ENCODE assay signal across 29 cellular contexts in the genomic region with DNA sequence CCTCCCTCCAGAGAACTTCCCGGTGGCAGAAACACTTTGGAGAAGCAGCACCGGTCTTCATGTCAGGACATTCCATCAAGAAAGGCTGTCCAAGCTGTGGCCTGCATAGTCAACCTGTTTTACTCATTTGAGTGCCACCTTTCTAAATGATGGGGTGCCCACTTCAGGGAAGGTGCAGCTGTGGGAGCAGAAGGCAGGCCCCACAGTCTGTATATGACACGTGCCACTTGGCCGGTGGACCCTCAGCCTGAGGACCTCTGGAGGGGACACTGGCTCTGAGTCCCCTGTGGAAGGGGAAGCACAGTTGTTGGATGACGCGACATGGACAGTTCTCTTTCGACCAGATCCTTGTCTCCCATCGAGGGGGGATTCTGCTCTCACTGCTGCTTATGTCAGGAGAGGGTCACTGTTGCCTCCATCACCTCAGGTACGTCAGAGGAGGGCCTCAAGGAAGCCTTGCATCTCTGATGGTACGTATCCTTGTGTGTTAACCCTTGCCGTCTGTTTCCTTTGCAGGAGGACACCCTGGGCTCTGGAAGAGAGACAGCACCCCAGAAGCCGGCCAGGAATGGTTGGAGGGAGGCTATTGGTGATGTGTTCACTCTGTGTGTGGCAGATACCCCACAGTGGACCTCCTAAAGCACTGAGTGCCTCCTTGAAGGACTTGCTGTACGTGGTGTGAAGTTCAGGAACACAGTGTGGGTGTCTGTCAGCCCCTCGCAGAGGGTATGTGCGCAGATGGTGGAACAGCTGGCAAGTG.
DNase-seq lines count a peak whose midpoint lies in the region; ATAC-seq, FAIRE-seq and TF ChIP-seq lines count a peak whose summit lies in the region.
"Had no signal": no experiment of that assay in that cellular context is flagged by ENCODE, and none has a peak within 500 bp of the region (broad histone marks: within the 10 kb centered on the region; RNA-seq: fewer than 3 reads in every experiment).

No MANE protein-coding gene starts in this region.

- no peaks in the 10 kb centered on the region for H3K4me1 Mint-ChIP-seq in activated naive CD8-positive, alpha-beta T cell treated with anti-CD3 and anti-CD28 coated beads, Interleukin-2, amount 10 ng/mL, durations not matched to agents 7 days and 5 days
- no peaks in the 10 kb centered on the region for H3K4me1 Mint-ChIP-seq in activated naive CD8-positive, alpha-beta T cell treated with anti-CD3 and anti-CD28 coated beads, Interleukin-2, amount 50 U/mL, for 24 hours
- peaks cover 6% of the 10 kb centered on the region for H3K4me1 Mint-ChIP-seq in endodermal cell
- H3K4me1 Mint-ChIP-seq: stimulated activated naive CD8-positive, alpha-beta T cell treated with anti-CD3 and anti-CD28 coated beads, Interleukin-15, amount 100 ng/mL, for 72 hours had no signal

- FAIRE-seq in HTR-8/SVneo (lab: Jason Lieb, UNC): peak; percentile 28
- FAIRE-seq: GM12878, H1, TTC549 had no signal

- no TSS peak for BruUV-seq in PC-9 (replicated peaks; lab: Mats Ljungman, UMichigan)

- intact Hi-C loops in spleen (cut with DNase I; ENCODE audit: low total_unique reads) (no loop called here), PC-9 (cut with micrococcal nuclease; ENCODE audit: unreplicated experiment) (no loop called here)

- no peaks in the 10 kb centered on the region for H3K36me3 Mint-ChIP-seq in activated naive CD8-positive, alpha-beta T cell treated with anti-CD3 and anti-CD28 coated beads, Interleukin-2, amount 10 ng/mL, durations not matched to agents 7 days and 5 days
- H3K36me3 Mint-ChIP-seq in activated naive CD8-positive, alpha-beta T cell treated with anti-CD3 and anti-CD28 coated beads, Interleukin-2, amount 50 U/mL, for 24 hours (ENCODE audit: low read depth): no peaks in the 10 kb centered on the region
- no peaks in the 10 kb centered on the region for H3K36me3 Mint-ChIP-seq in endodermal cell (ENCODE audit: low read depth)

- H3F3A ChIP-seq in PC-9 (ENCODE audit: insufficient read depth, low read depth): no peaks in the 10 kb centered on the region

- no peaks in the 10 kb centered on the region for H3K9me3 ChIP-seq in endodermal cell (ENCODE audit: control insufficient read depth, low read length)
- H3K9me3 ChIP-seq in spleen: no peaks in the 10 kb centered on the region
- H3K9me3 ChIP-seq in PC-9 (ENCODE audit: insufficient read depth, low read depth): no peaks in the 10 kb centered on the region
- H3K9me3 ChIP-seq: gastrocnemius medialis, vagina had no signal

- H3K27ac Mint-ChIP-seq in activated naive CD8-positive, alpha-beta T cell treated with anti-CD3 and anti-CD28 coated beads, Interleukin-2, amount 10 ng/mL, durations not matched to agents 7 days and 5 days: no peak overlapping the region
- H3K27ac Mint-ChIP-seq in activated naive CD8-positive, alpha-beta T cell treated with anti-CD3 and anti-CD28 coated beads, Interleukin-2, amount 50 U/mL, for 24 hours: no peak overlapping the region
- H3K27ac Mint-ChIP-seq in endodermal cell: no peak overlapping the region
- H3K27ac Mint-ChIP-seq: activated naive CD4-positive, alpha-beta T cell treated with anti-CD3 and anti-CD28 coated beads for 36 hours; activated T-cell treated with anti-CD3 and anti-CD28 coated beads, Interleukin-2, amount 50 U/mL, for 72 hours; stimulated activated naive CD8-positive, alpha-beta T cell treated with anti-CD3 and anti-CD28 coated beads, Interleukin-15, amount 100 ng/mL, for 72 hours; T-helper 1 cell treated with Interleukin-12 subunit alpha and Interleukin-12 subunit beta and Interleukin-4 antibody, amounts not matched to agents 30 μg/mL and 1 μg/mL, for 36 hours had no signal

- no peaks in the 10 kb centered on the region for H3K27me3 Mint-ChIP-seq in activated naive CD8-positive, alpha-beta T cell treated with anti-CD3 and anti-CD28 coated beads, Interleukin-2, amount 10 ng/mL, durations not matched to agents 7 days and 5 days
- peaks cover 4% of the 10 kb centered on the region for H3K27me3 Mint-ChIP-seq in activated naive CD8-positive, alpha-beta T cell treated with anti-CD3 and anti-CD28 coated beads, Interleukin-2, amount 50 U/mL, for 24 hours
- H3K27me3 Mint-ChIP-seq in endodermal cell (ENCODE audit: insufficient read depth): no peaks in the 10 kb centered on the region
- H3K27me3 Mint-ChIP-seq: stimulated activated naive CD8-positive, alpha-beta T cell treated with anti-CD3 and anti-CD28 coated beads, Interleukin-15, amount 100 ng/mL, for 72 hours had no signal

- TF ChIP-seq CTCF in endodermal cell (conservative IDR thresholded peaks at IDR 0.05): no peak
- TF ChIP-seq CTCF in spleen (IDR thresholded peaks at IDR 0.05 in 8 of 11, conservative IDR thresholded peaks at IDR 0.05 in 3 of 11): no peak
- TF ChIP-seq CTCF in PC-9 (conservative IDR thresholded peaks at IDR 0.05): no peak

- H3K27me3 ChIP-seq in endodermal cell (ENCODE audit: control insufficient read depth, insufficient read depth, low read length, poor library complexity, severe bottlenecking): no peaks in the 10 kb centered on the region
- no peaks in the 10 kb centered on the region for H3K27me3 ChIP-seq in spleen (replicated peaks in 1 of 7)
- peaks cover 75% of the 10 kb centered on the region for H3K27me3 ChIP-seq in PC-9 (ENCODE audit: insufficient read depth, low read depth)
- H3K27me3 ChIP-seq: brain microvascular endothelial cell, gastrocnemius medialis, vagina had no signal

- no peaks in the 10 kb centered on the region for H3K9me3 Mint-ChIP-seq in activated naive CD8-positive, alpha-beta T cell treated with anti-CD3 and anti-CD28 coated beads, Interleukin-2, amount 10 ng/mL, durations not matched to agents 7 days and 5 days
- H3K9me3 Mint-ChIP-seq in activated naive CD8-positive, alpha-beta T cell treated with anti-CD3 and anti-CD28 coated beads, Interleukin-2, amount 50 U/mL, for 24 hours: no peaks in the 10 kb centered on the region
- H3K9me3 Mint-ChIP-seq in endodermal cell: no peaks in the 10 kb centered on the region
- H3K9me3 Mint-ChIP-seq: activated naive CD4-positive, alpha-beta T cell treated with anti-CD3 and anti-CD28 coated beads for 36 hours; activated T-cell treated with anti-CD3 and anti-CD28 coated beads, Interleukin-2, amount 50 U/mL, for 72 hours; stimulated activated naive CD8-positive, alpha-beta T cell treated with anti-CD3 and anti-CD28 coated beads, Interleukin-15, amount 100 ng/mL, for 72 hours; T-helper 1 cell treated with Interleukin-12 subunit alpha and Interleukin-12 subunit beta and Interleukin-4 antibody, amounts not matched to agents 30 μg/mL and 1 μg/mL, for 36 hours had no signal

- H3K27ac ChIP-seq in endodermal cell (ENCODE audit: low read depth, low read length) (no peak overlapping the region), spleen (no peak overlapping the region), PC-9 (no peak overlapping the region)
- H3K27ac ChIP-seq: brain microvascular endothelial cell, gastrocnemius medialis, HL-60, parathyroid adenoma, SK-N-MC, vagina had no signal

- TF ChIP-seq POLR2A in spleen (IDR thresholded peaks at IDR 0.05): no peak

- no peak for ATAC-seq in activated naive CD8-positive, alpha-beta T cell treated with anti-CD3 and anti-CD28 coated beads, Interleukin-2, amount 10 ng/mL, durations not matched to agents 7 days and 5 days (ENCODE audit: low read depth)
- ATAC-seq in activated naive CD8-positive, alpha-beta T cell treated with anti-CD3 and anti-CD28 coated beads, Interleukin-2, amount 50 U/mL, for 24 hours: no peak
- no peak for ATAC-seq in HG02981 (IDR thresholded peaks at IDR 0.05; ENCODE audit: unreplicated experiment)
- ATAC-seq: activated T-cell treated with anti-CD3 and anti-CD28 coated beads, Interleukin-2, amount 50 U/mL, for 72 hours; gastrocnemius medialis; GM12878; stimulated activated naive CD8-positive, alpha-beta T cell treated with anti-CD3 and anti-CD28 coated beads, Interleukin-15, amount 100 ng/mL, for 72 hours had no signal

- H3K4me3 ChIP-seq in endodermal cell (ENCODE audit: low read length) (no peak overlapping the region), spleen (no peak overlapping the region), PC-9 (no peak overlapping the region)
- H3K4me3 ChIP-seq: gastrocnemius medialis, GM12878, SK-N-MC, vagina had no signal

- POLR2A ChIA-PET in activated naive CD8-positive, alpha-beta T cell treated with anti-CD3 and anti-CD28 coated beads, Interleukin-2, amount 10 ng/mL, durations not matched to agents 7 days and 5 days (lab: Charles Lee): no interaction called here
- POLR2A ChIA-PET in PC-9 (lab: Charles Lee; ENCODE audit: unreplicated experiment): no interaction called here

- H3K4me3 Mint-ChIP-seq in activated naive CD8-positive, alpha-beta T cell treated with anti-CD3 and anti-CD28 coated beads, Interleukin-2, amount 10 ng/mL, durations not matched to agents 7 days and 5 days: no peak overlapping the region
- H3K4me3 Mint-ChIP-seq in activated naive CD8-positive, alpha-beta T cell treated with anti-CD3 and anti-CD28 coated beads, Interleukin-2, amount 50 U/mL, for 24 hours: no peak overlapping the region
- H3K4me3 Mint-ChIP-seq in endodermal cell: no peak overlapping the region
- H3K4me3 Mint-ChIP-seq: activated naive CD4-positive, alpha-beta T cell treated with anti-CD3 and anti-CD28 coated beads for 36 hours; activated T-cell treated with anti-CD3 and anti-CD28 coated beads, Interleukin-2, amount 50 U/mL, for 72 hours; stimulated activated naive CD8-positive, alpha-beta T cell treated with anti-CD3 and anti-CD28 coated beads, Interleukin-15, amount 100 ng/mL, for 72 hours; T-helper 1 cell treated with Interleukin-12 subunit alpha and Interleukin-12 subunit beta and Interleukin-4 antibody, amounts not matched to agents 30 μg/mL and 1 μg/mL, for 36 hours had no signal

- 91 to 97% methylated on average over 9 to 15 of the region's 15 CpGs for WGBS in endodermal cell (ENCODE audit: insufficient coverage in 1 of 2, insufficient read length in 1 of 2), 2 experiments
- WGBS in spleen, 5 donors: 78 to 88% (median 85%) methylated on average over 14 to 15 of the region's 15 CpGs

- no peak overlapping the region for H3K9ac ChIP-seq in endodermal cell (ENCODE audit: extremely low read depth, low read length, poor library complexity, severe bottlenecking)
- H3K9ac ChIP-seq: parathyroid adenoma had no signal

- H3K9me2 ChIP-seq in PC-9 (ENCODE audit: insufficient read depth): no peaks in the 10 kb centered on the region

- H3K79me2 ChIP-seq in PC-9 (ENCODE audit: low read depth): no peaks in the 10 kb centered on the region
- H3K79me2 ChIP-seq: parathyroid adenoma had no signal

- CTCF ChIA-PET in PC-9 (lab: Charles Lee): no interaction called here

- H3K36me3 ChIP-seq in endodermal cell (ENCODE audit: control insufficient read depth, insufficient read depth, low read length) (no peaks in the 10 kb centered on the region), spleen (peaks cover 0 to 24% (median 0%) of the 10 kb centered on the region in 6 donors), PC-9 (ENCODE audit: low read depth) (no peaks in the 10 kb centered on the region)
- H3K36me3 ChIP-seq: gastrocnemius medialis, vagina had no signal

- H2AFZ ChIP-seq in PC-9: no peak overlapping the region
- H2AFZ ChIP-seq: parathyroid adenoma had no signal

- H4K20me1 ChIP-seq in PC-9 (ENCODE audit: insufficient read depth): no peaks in the 10 kb centered on the region

- peak; percentile 9 for DNase-seq in activated naive CD8-positive, alpha-beta T cell treated with anti-CD3 and anti-CD28 coated beads, Interleukin-2, amount 10 ng/mL, durations not matched to agents 7 days and 5 days
- no peak for DNase-seq in activated naive CD8-positive, alpha-beta T cell treated with anti-CD3 and anti-CD28 coated beads, Interleukin-2, amount 50 U/mL, for 24 hours
- DNase-seq in HTR-8/SVneo (ENCODE audit: insufficient read length, low spot score): no peak
- DNase-seq in endodermal cell: peak; percentile 21
- DNase-seq in spleen: peak; percentile 47
- no peak for DNase-seq in SKM-1 treated with dmso at 0.1 percent for 144 hours (lab: John Stamatoyannopoulos, UW; ENCODE audit: unreplicated experiment)
- no peak for DNase-seq in PC-9
- DNase-seq: activated CD4-positive, alpha-beta T cell treated with anti-CD3 and anti-CD28 coated beads, Interleukin-2, amount 50 U/mL, for 48 hours; activated naive CD4-positive, alpha-beta T cell treated with anti-CD3 and anti-CD28 coated beads for 36 hours; activated T-cell treated with anti-CD3 and anti-CD28 coated beads, Interleukin-2, amount 50 U/mL, for 72 hours; amygdala; brain microvascular endothelial cell; DMS153; MM.1S; NCI-H2029 treated with DMSO at 0.1 percent for 48 hours; NCI-H2227 treated with DMSO at 0.1 percent for 48 hours; NCI-H82; RPMI8226; stimulated activated naive CD8-positive, alpha-beta T cell treated with anti-CD3 and anti-CD28 coated beads, Interleukin-15, amount 100 ng/mL, for 72 hours had no signal

- no peak overlapping the region for H3K4me2 ChIP-seq in PC-9

- H3K4me1 ChIP-seq in endodermal cell (ENCODE audit: control insufficient read depth, insufficient read depth, low read length) (peaks cover 4% of the 10 kb centered on the region), spleen (no peaks in the 10 kb centered on the region), PC-9 (replicated peaks; ENCODE audit: insufficient read depth) (no peaks in the 10 kb centered on the region)
- H3K4me1 ChIP-seq: gastrocnemius medialis, parathyroid adenoma, vagina had no signal

Comparison
In these comparisons a context has a peak if more than half of its experiments do, and no peak if none do; other contexts are left out.
1. DNase-seq: peak in activated naive CD8-positive, alpha-beta T cell treated with anti-CD3 and anti-CD28 coated beads, Interleukin-2, amount 10 ng/mL, durations not matched to agents 7 days and 5 days (single experiment), endodermal cell (single experiment) and spleen (single experiment); none in activated naive CD8-positive, alpha-beta T cell treated with anti-CD3 and anti-CD28 coated beads, Interleukin-2, amount 50 U/mL, for 24 hours (single experiment), HTR-8/SVneo (single experiment), SKM-1 treated with dmso at 0.1 percent for 144 hours (single experiment) and PC-9 (0 of 2).